Comparison of ENCODE assay signal across 1 cellular context in genomic region chr6:36130672-36131516, GRCh38.
TF ChIP-seq lines count a peak whose summit lies in the region.

No MANE protein-coding gene starts in this region.

TF ChIP-seq in HepG2, 621 proteins besides CTCF, POLR2A, EP300 and RAD21 (continued from another document and continues in another):
- TF ChIP-seq ZNF724P (CRISPR knock-in tag; IDR thresholded peaks at IDR 0.05; ENCODE audit: borderline replicate concordance) (peak; percentile 77; the same call in 1 of the 2 replicates), ZNF407 (CRISPR knock-in tag; IDR thresholded peaks at IDR 0.05; ENCODE audit: not compliant biosample characterization) (peak; percentile 81), ZNF609 (CRISPR knock-in tag; IDR thresholded peaks at IDR 0.05; ENCODE audit: borderline replicate concordance) (peak; percentile 63), ZNF644 (CRISPR knock-in tag; IDR thresholded peaks at IDR 0.05; ENCODE audit: low read depth) (peak; percentile 67; the same call in 1 of the 2 replicates), ZNF121 (CRISPR knock-in tag; IDR thresholded peaks at IDR 0.05) (no peak), SMAD9 (CRISPR knock-in tag; IDR thresholded peaks at IDR 0.05) (0 out of 2 replicates have a peak, but pooled peaks have one; percentile 65), HNRNPLL (IDR thresholded peaks at IDR 0.05; ENCODE audit: low read depth, low read length, poor library complexity, severe bottlenecking) (peak; percentile 59), ZFY (CRISPR knock-in tag; IDR thresholded peaks at IDR 0.05) (peak; percentile 77), SALL1 (CRISPR knock-in tag; IDR thresholded peaks at IDR 0.05) (peak; percentile 87), RFXANK (CRISPR knock-in tag; IDR thresholded peaks at IDR 0.05) (no peak), GTF3A (CRISPR knock-in tag; conservative IDR thresholded peaks at IDR 0.05) (peak; percentile 91), KDM2A (CRISPR knock-in tag; IDR thresholded peaks at IDR 0.05; ENCODE audit: borderline replicate concordance, low read depth) (peak; percentile 68; the same call in 1 of the 2 replicates), ZNF563 (CRISPR knock-in tag; IDR thresholded peaks at IDR 0.05) (peak; percentile 74; the same call in 1 of the 2 replicates), ZNF414 (CRISPR knock-in tag; IDR thresholded peaks at IDR 0.05) (peak; percentile 93; the same call in 1 of the 2 replicates), ZBTB7B (CRISPR knock-in tag; IDR thresholded peaks at IDR 0.05) (peak; percentile 90), ZNF510 (CRISPR knock-in tag; IDR thresholded peaks at IDR 0.05; ENCODE audit: low read depth) (peak; percentile 62; the same call in 1 of the 2 replicates), KMT2B (CRISPR knock-in tag; IDR thresholded peaks at IDR 0.05) (no peak), ZNF546 (CRISPR knock-in tag; conservative IDR thresholded peaks at IDR 0.05) (peak; percentile 60; the same call in 1 of the 2 replicates), UBTF (CRISPR knock-in tag; IDR thresholded peaks at IDR 0.05) (peak; percentile 88), TGIF2 (CRISPR knock-in tag; IDR thresholded peaks at IDR 0.05) (0 out of 2 replicates have a peak, but pooled peaks have one; percentile 57), HMGXB4 (CRISPR knock-in tag; IDR thresholded peaks at IDR 0.05; ENCODE audit: borderline replicate concordance in 1 of 2, low read depth in 1 of 2) (peak; percentile 29 to 97), NRL (CRISPR knock-in tag; IDR thresholded peaks at IDR 0.05; ENCODE audit: borderline replicate concordance) (peak; percentile 86; the same call in 1 of the 2 replicates), ZMYM4 (CRISPR knock-in tag; IDR thresholded peaks at IDR 0.05) (peak; percentile 30; the same call in 1 of the 2 replicates), HOMEZ (CRISPR knock-in tag; IDR thresholded peaks at IDR 0.05; ENCODE audit: low read depth) (0 out of 2 replicates have a peak, but pooled peaks have one; percentile 26), ZNF335 (CRISPR knock-in tag; IDR thresholded peaks at IDR 0.05) (no peak), SIX1 (CRISPR knock-in tag; IDR thresholded peaks at IDR 0.05; ENCODE audit: borderline replicate concordance) (peak; percentile 14; the same call in 1 of the 2 replicates), ZNF280B (CRISPR knock-in tag; IDR thresholded peaks at IDR 0.05; ENCODE audit: borderline replicate concordance) (peak; percentile 95), WIZ (CRISPR knock-in tag; IDR thresholded peaks at IDR 0.05) (peak; percentile 81; the same call in 1 of the 2 replicates), MIER2 (CRISPR knock-in tag; IDR thresholded peaks at IDR 0.05) (no peak), ZNF205 (CRISPR knock-in tag; IDR thresholded peaks at IDR 0.05) (peak; percentile 37; the same call in 1 of the 2 replicates), MBNL3 (CRISPR knock-in tag; conservative IDR thresholded peaks at IDR 0.05) (no peak), CAMTA2 (CRISPR knock-in tag; IDR thresholded peaks at IDR 0.05; ENCODE audit: borderline replicate concordance) (peak; percentile 43), STAG1 (CRISPR knock-in tag; IDR thresholded peaks at IDR 0.05) (no peak; the same call in 1 of the 2 replicates), ZNF253 (CRISPR knock-in tag; IDR thresholded peaks at IDR 0.05; ENCODE audit: borderline replicate concordance) (peak; percentile 98; the same call in 1 of the 2 replicates), SP1 (IDR thresholded peaks at IDR 0.05) (no peak), SP1 (CRISPR knock-in tag; IDR thresholded peaks at IDR 0.05) (no peak; the same call in 1 of the 2 replicates)
